In genomic region chr3:68972358-68972979, GRCh38 we compare ENCODE assay signal across 3 cellular contexts.
TF ChIP-seq lines count a peak whose summit lies in the region.

No MANE protein-coding gene starts in this region.

TF ChIP-seq in HCT116, 20 proteins besides CTCF, POLR2A, EP300 and RAD21:
- TF ChIP-seq EZH2 (IDR thresholded peaks at IDR 0.05) (no peak), EZH2phosphoT487 (IDR thresholded peaks at IDR 0.05; ENCODE audit: borderline replicate concordance) (no peak), MAX (IDR thresholded peaks at IDR 0.05) (no peak), CBX3 (IDR thresholded peaks at IDR 0.05; ENCODE audit: low read depth) (no peak), ZBTB33 (IDR thresholded peaks at IDR 0.05; ENCODE audit: extremely low read depth, insufficient replicate concordance, low read length) (no peak), ATF3 (IDR thresholded peaks at IDR 0.05) (no peak)

TF ChIP-seq in WTC11, 78 proteins besides CTCF, POLR2A, EP300 and RAD21:
- TF ChIP-seq ARID4B (CRISPR knock-in tag; IDR thresholded peaks at IDR 0.05; ENCODE audit: borderline replicate concordance) (no peak), USF2 (CRISPR knock-in tag; IDR thresholded peaks at IDR 0.05) (no peak), TP53 (CRISPR knock-in tag; IDR thresholded peaks at IDR 0.05) (no peak), SMAD4 (CRISPR knock-in tag; IDR thresholded peaks at IDR 0.05) (no peak), ZNF416 (CRISPR knock-in tag; IDR thresholded peaks at IDR 0.05) (no peak), EMX1 (CRISPR knock-in tag; IDR thresholded peaks at IDR 0.05) (no peak), FOXJ3 (CRISPR knock-in tag; IDR thresholded peaks at IDR 0.05; ENCODE audit: borderline replicate concordance) (no peak), NFYB (CRISPR knock-in tag; conservative IDR thresholded peaks at IDR 0.05; ENCODE audit: low read depth) (no peak)
TF ChIP-seq in WTC11: peak in this region for 0.

TF ChIP-seq in endothelial cell of umbilical vein, 7 proteins besides CTCF, POLR2A, EP300 and RAD21:
- TF ChIP-seq POLR2AphosphoS5 (IDR thresholded peaks at IDR 0.05; ENCODE audit: insufficient read depth, low read depth, low read length) (no peak), JUN (IDR thresholded peaks at IDR 0.05; ENCODE audit: borderline replicate concordance, insufficient read depth, insufficient read length, low read depth) (no peak), EZH2 (IDR thresholded peaks at IDR 0.05; ENCODE audit: borderline replicate concordance, low read depth, low read length, severe bottlenecking) (no peak), GATA2 (IDR thresholded peaks at IDR 0.05; ENCODE audit: insufficient read depth, insufficient read length, low read depth, low read length) (no peak), MAX (IDR thresholded peaks at IDR 0.05; ENCODE audit: insufficient read depth, insufficient read length) (no peak), MYC (IDR thresholded peaks at IDR 0.05; ENCODE audit: low read depth, low read length) (no peak), FOS (IDR thresholded peaks at IDR 0.05; ENCODE audit: borderline replicate concordance, insufficient read depth, low read length) (no peak)
TF ChIP-seq in endothelial cell of umbilical vein: peak in this region for 0.
